Comparison of ENCODE assay signal across 8 cellular contexts in genomic region chr13:34941436-34941834, GRCh38. TPM values are rescaled to one million over a fixed set of nuclear protein-coding genes. Genes with fewer than 3 reads are reported as not detected.
DNase-seq lines count a peak whose midpoint lies in the region; ATAC-seq, FAIRE-seq and TF ChIP-seq lines count a peak whose summit lies in the region.

No MANE protein-coding gene starts in this region.

- no peaks in the 10 kb centered on the region for H3K36me3 ChIP-seq in HAP-1 (replicated peaks)
- no peaks in the 10 kb centered on the region for H3K36me3 ChIP-seq in right atrium auricular region

- peak overlapping the region; percentile 72 for H3K4me3 ChIP-seq in HAP-1
- peak overlapping the region; percentile 97 for H3K4me3 ChIP-seq in right atrium auricular region
- peak overlapping the region in 4 of 7 experiments; percentile 61 to 71 (median 70) for H3K4me3 ChIP-seq in skin epidermis

- H3K4me1 Mint-ChIP-seq in activated CD8-positive, alpha-beta T cell treated with anti-CD3 and anti-CD28 coated beads for 36 hours (ENCODE audit: low read depth): peaks cover 21% of the 10 kb centered on the region

- ATAC-seq in activated CD8-positive, alpha-beta T cell treated with anti-CD3 and anti-CD28 coated beads for 36 hours: no peak
- ATAC-seq in HG03457 (IDR thresholded peaks at IDR 0.05; ENCODE audit: unreplicated experiment): no peak

- H3K4me3 Mint-ChIP-seq in activated CD8-positive, alpha-beta T cell treated with anti-CD3 and anti-CD28 coated beads for 36 hours: peak overlapping the region; percentile 87

- no peaks in the 10 kb centered on the region for H3K9me3 Mint-ChIP-seq in activated CD8-positive, alpha-beta T cell treated with anti-CD3 and anti-CD28 coated beads for 36 hours

- POLR2A ChIA-PET in activated CD8-positive, alpha-beta T cell treated with anti-CD3 and anti-CD28 coated beads for 36 hours (lab: Charles Lee): no interaction called here
- POLR2A ChIA-PET in RWPE1 (lab: Yijun Ruan, JAX; ENCODE audit: low non-redundant PET): no interaction called here

- H3K9me3 ChIP-seq in HAP-1: no peaks in the 10 kb centered on the region
- no peaks in the 10 kb centered on the region for H3K9me3 ChIP-seq in right atrium auricular region

- H3K27me3 Mint-ChIP-seq in activated CD8-positive, alpha-beta T cell treated with anti-CD3 and anti-CD28 coated beads for 36 hours: peaks cover 40% of the 10 kb centered on the region

- CTCF ChIA-PET in activated CD8-positive, alpha-beta T cell treated with anti-CD3 and anti-CD28 coated beads for 36 hours (lab: Charles Lee): no interaction called here
- CTCF ChIA-PET in RWPE1 (lab: Yijun Ruan, JAX): no interaction called here

- no peaks in the 10 kb centered on the region for H3K27me3 ChIP-seq in HAP-1 (ENCODE audit: low read depth)
- H3K27me3 ChIP-seq in right atrium auricular region: no peaks in the 10 kb centered on the region

- no peaks in the 10 kb centered on the region for H3K36me3 Mint-ChIP-seq in activated CD8-positive, alpha-beta T cell treated with anti-CD3 and anti-CD28 coated beads for 36 hours (ENCODE audit: low read depth)

- in situ Hi-C loops in HAP-1 (cut with MboI; ENCODE audit: low sequenced_read_pairs): no loop called here

- DNase-seq in HAP-1 (ENCODE audit: low spot score in 2 of 2) (no peak), right atrium auricular region (ENCODE audit: low spot score) (no peak), SIG-M5 treated with dmso at 0.1 percent for 504 hours (lab: John Stamatoyannopoulos, UW; ENCODE audit: unreplicated experiment) (no peak), RWPE1 (ENCODE audit: low spot score) (no peak), urothelium cell line (ENCODE audit: low spot score) (no peak)
- peak; percentile 1 for DNase-seq in activated CD8-positive, alpha-beta T cell treated with anti-CD3 and anti-CD28 coated beads for 36 hours

- intact Hi-C loops in activated CD8-positive, alpha-beta T cell treated with anti-CD3 and anti-CD28 coated beads for 36 hours (cut with micrococcal nuclease): no loop called here

- no peak overlapping the region for H3K27ac Mint-ChIP-seq in activated CD8-positive, alpha-beta T cell treated with anti-CD3 and anti-CD28 coated beads for 36 hours

- FAIRE-seq in urothelium cell line (lab: Jason Lieb, UNC): no peak

- no peak for TF ChIP-seq CTCF in activated CD8-positive, alpha-beta T cell treated with anti-CD3 and anti-CD28 coated beads for 36 hours (IDR thresholded peaks at IDR 0.05)
- TF ChIP-seq CTCF in right atrium auricular region (IDR thresholded peaks at IDR 0.05) (no peak), RWPE1 (conservative IDR thresholded peaks at IDR 0.05; ENCODE audit: low read depth) (no peak)

- H3K27ac ChIP-seq in right atrium auricular region (peak overlapping the region; percentile 89 to 90), skin epidermis (peak overlapping the region in 1 of 21 experiments; percentile 38), RWPE1 (no peak overlapping the region)

- peaks cover 27% of the 10 kb centered on the region for H3K4me1 ChIP-seq in HAP-1
- peaks cover 0 to 30% of the 10 kb centered on the region in 2 donors for H3K4me1 ChIP-seq in right atrium auricular region

RNA-seq across cellular contexts. Expression of gene NBEA, which starts 0.6 kb away (rescaled TPM):
- total RNA-seq in activated CD8-positive, alpha-beta T cell treated with anti-CD3 and anti-CD28 coated beads for 36 hours: under 1 TPM; 0.38 to 0.60 TPM
- 10 to 100 TPM; 17.5 to 24.7 TPM for total RNA-seq in right atrium auricular region

Comparison
In these comparisons a context has a peak if more than half of its experiments do, and no peak if none do; other contexts are left out.
1. RNA of gene NBEA, which starts 0.6 kb away (total RNA-seq): 17.5 to 24.7 TPM in right atrium auricular region; 0.38 to 0.60 TPM in activated CD8-positive, alpha-beta T cell treated with anti-CD3 and anti-CD28 coated beads for 36 hours; every median in the first group is over 10 times any median in the second.
2. Peak in every context shown above with its lines, with median percentiles within 50 percentile points of each other: H3K4me3 ChIP-seq.